In the genomic region with DNA sequence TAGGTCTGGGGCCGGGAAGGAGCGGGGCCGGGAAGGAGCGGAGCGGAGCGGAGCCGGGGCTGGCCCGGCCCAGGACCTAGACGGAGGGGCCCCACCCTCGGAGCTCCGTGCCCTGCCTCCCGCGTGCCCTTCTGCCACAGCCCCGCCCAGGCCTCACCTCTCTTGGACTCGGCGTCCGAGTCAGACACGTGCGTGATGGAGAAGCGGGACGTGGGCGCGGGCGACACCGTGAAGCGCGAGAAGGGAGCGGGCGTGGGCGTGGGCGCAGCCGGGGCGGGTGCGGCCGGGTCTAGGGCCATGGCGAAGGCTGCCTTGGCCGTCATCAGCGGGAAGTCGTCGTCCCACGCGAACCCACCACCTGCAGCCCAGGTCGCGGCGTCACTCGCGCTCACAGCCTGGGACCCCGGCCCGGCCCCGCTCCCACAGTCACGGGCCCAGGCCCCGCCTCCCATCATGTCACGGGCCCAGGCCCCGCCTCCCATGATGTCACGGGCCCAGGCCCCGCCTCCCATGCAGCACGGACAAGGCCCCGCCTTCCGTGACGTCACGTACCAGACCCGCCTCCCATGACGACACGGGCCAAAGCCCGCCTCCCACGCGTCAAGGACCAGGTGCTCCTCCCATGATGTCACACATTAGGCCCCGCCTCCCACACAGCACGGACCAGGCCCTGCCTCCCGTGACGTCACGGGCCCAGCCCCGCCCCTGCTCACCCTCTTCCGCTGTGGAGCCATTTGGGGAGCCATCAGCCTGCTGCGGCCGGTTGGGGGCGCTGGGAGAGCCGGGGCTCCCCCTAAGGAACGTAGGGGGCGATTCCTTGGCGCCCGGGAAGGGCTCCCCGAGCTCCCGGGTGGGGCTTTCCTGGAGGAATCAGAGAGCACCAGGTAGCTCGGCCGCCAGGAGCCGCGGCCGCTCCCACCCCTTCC, we compare ENCODE assay signal across 9 cellular contexts. TPM values are rescaled to one million over a fixed set of nuclear protein-coding genes. Genes with fewer than 3 reads are reported as not detected.
DNase-seq lines count a peak whose midpoint lies in the region; ATAC-seq, FAIRE-seq and TF ChIP-seq lines count a peak whose summit lies in the region.
"Had no signal": no experiment of that assay in that cellular context is flagged by ENCODE, and none has a peak within 500 bp of the region (broad histone marks: within the 10 kb centered on the region; RNA-seq: fewer than 3 reads in every experiment).

No MANE protein-coding gene starts in this region.

- intact Hi-C loops in mammary epithelial cell (cut with micrococcal nuclease): no loop called here
- intact Hi-C loops in spleen (cut with DNase I; ENCODE audit: low total_unique reads): no loop called here

- no peaks in the 10 kb centered on the region for H4K20me1 ChIP-seq in mammary epithelial cell (ENCODE audit: insufficient read depth, low read length)

- H3K9me3 ChIP-seq in mammary epithelial cell (replicated peaks; ENCODE audit: insufficient read depth, low read length): no peaks in the 10 kb centered on the region
- no peaks in the 10 kb centered on the region for H3K9me3 ChIP-seq in iPS-20b (ENCODE audit: insufficient read depth, low read depth, low read length)
- no peaks in the 10 kb centered on the region for H3K9me3 ChIP-seq in spleen

- TF ChIP-seq POLR2A in GM12891 (IDR thresholded peaks at IDR 0.05; ENCODE audit: low read depth, low read length) (no peak), spleen (IDR thresholded peaks at IDR 0.05) (no peak)

- H3K4me3 ChIP-seq in mammary epithelial cell (replicated peaks in 1 of 3; ENCODE audit: insufficient read depth in 1 of 3, low read depth in 2 of 3, low read length in 3 of 3): peak overlapping the region; percentile 41 to 72 (median 69)
- peak overlapping the region; percentile 51; the same call in 1 of the 2 replicates for H3K4me3 ChIP-seq in iPS-20b (ENCODE audit: low read length)
- H3K4me3 ChIP-seq in spleen: peak overlapping the region; percentile 15 to 60 (median 22)

- peak; percentile 90 for DNase-seq in GM12891 (ENCODE audit: insufficient read length, low spot score)
- peak; percentile 36 for DNase-seq in NCI-H128 (lab: John Stamatoyannopoulos, UW; ENCODE audit: unreplicated experiment)
- DNase-seq in activated CD4-positive, CD25-positive, alpha-beta regulatory T cell (lab: John Stamatoyannopoulos, UW): peak; percentile 51 to 65 (median 58)
- peak; percentile 66 for DNase-seq in mammary epithelial cell
- peak; percentile 88 for DNase-seq in spleen

- peak overlapping the region; percentile 23 for H3K27ac ChIP-seq in mammary epithelial cell (ENCODE audit: insufficient read depth, low read depth, low read length)
- no peak overlapping the region for H3K27ac ChIP-seq in iPS-20b (ENCODE audit: low read length)
- peak overlapping the region in 2 of 8 donors; percentile 73 to 74 for H3K27ac ChIP-seq in spleen

- in situ Hi-C loops in mammary epithelial cell (cut with MboI; ENCODE audit: low sequenced_read_pairs in 2 of 2): no loop called here

- H3K4me2 ChIP-seq in mammary epithelial cell (ENCODE audit: insufficient read depth, low read depth, low read length): peak overlapping the region; percentile 99

- no peaks in the 10 kb centered on the region for H3K79me2 ChIP-seq in mammary epithelial cell (ENCODE audit: insufficient read depth, low read length)

- 17% methylated on average over 24 of the region's 89 CpGs for WGBS in mammary epithelial cell (ENCODE audit: low coverage, missing lambda C conversion rate)
- WGBS in spleen, 5 donors: 26 to 47% (median 38%) methylated on average over 43 to 89 of the region's 89 CpGs

- dilution Hi-C loops in mammary epithelial cell (cut with HindIII; ENCODE audit: low sequenced_read_pairs): no loop called here

- ATAC-seq in GM18909 (IDR thresholded peaks at IDR 0.05; ENCODE audit: poor library complexity, unreplicated experiment) (no peak), GM21737 (IDR thresholded peaks at IDR 0.05; ENCODE audit: unreplicated experiment) (no peak)

- FAIRE-seq in GM12891 (lab: Jason Lieb, UNC): peak; percentile 87

- H3K27me3 ChIP-seq in mammary epithelial cell (ENCODE audit: insufficient read depth, low read length) (no peaks in the 10 kb centered on the region), iPS-20b (ENCODE audit: insufficient read depth, low read length) (no peaks in the 10 kb centered on the region), spleen (replicated peaks in 1 of 7) (peaks cover 0 to 4% (median 0%) of the 10 kb centered on the region in 7 donors)

- CTCF ChIA-PET in mammary epithelial cell (lab: Charles Lee; ENCODE audit: low non-redundant PET): no interaction called here

- H3K4me1 ChIP-seq in mammary epithelial cell (ENCODE audit: insufficient read depth, low read length) (peaks cover 16% of the 10 kb centered on the region), iPS-20b (ENCODE audit: insufficient read depth, low read length) (no peaks in the 10 kb centered on the region), spleen (peaks cover 0 to 36% (median 25%) of the 10 kb centered on the region in 6 donors)

- H2AFZ ChIP-seq in mammary epithelial cell (ENCODE audit: low read depth, low read length): peak overlapping the region; percentile 94

- no TSS peak for BruUV-seq in mammary epithelial cell (replicated peaks; lab: Mats Ljungman, UMichigan)

- H3K36me3 ChIP-seq in mammary epithelial cell (ENCODE audit: insufficient read depth, low read length): no peaks in the 10 kb centered on the region
- no peaks in the 10 kb centered on the region for H3K36me3 ChIP-seq in iPS-20b (ENCODE audit: insufficient read depth, low read depth, low read length)
- peaks cover 0 to 92% (median 8%) of the 10 kb centered on the region in 6 donors for H3K36me3 ChIP-seq in spleen

- TF ChIP-seq CTCF in mammary epithelial cell (conservative IDR thresholded peaks at IDR 0.05 in 1 of 2, IDR thresholded peaks at IDR 0.05 in 1 of 2; ENCODE audit: extremely low read depth in 1 of 2, insufficient read depth in 1 of 2, low read depth in 1 of 2, low read length in 2 of 2) (no peak), spleen (IDR thresholded peaks at IDR 0.05 in 8 of 11, conservative IDR thresholded peaks at IDR 0.05 in 3 of 11) (peak in 1 of 11 experiments; percentile 12)

- H3K9ac ChIP-seq in mammary epithelial cell (ENCODE audit: insufficient read depth, low read length) (peak overlapping the region; percentile 42), iPS-20b (ENCODE audit: low read depth, low read length) (no peak overlapping the region)

TF ChIP-seq in GM12891, 5 proteins besides CTCF, POLR2A, EP300 and RAD21:
- TF ChIP-seq POU2F2 (IDR thresholded peaks at IDR 0.05; ENCODE audit: low read depth, low read length): no peak
- TF ChIP-seq TAF1 (IDR thresholded peaks at IDR 0.05; ENCODE audit: low read depth, low read length): no peak

RNA-seq across cellular contexts. Expression of gene PVALEF, which starts 45.8 kb away (rescaled TPM):
- not detected for polyA plus RNA-seq in GM12891 (2012; ENCODE audit: low read depth, missing spikeins)
- total RNA-seq in mammary epithelial cell (not detected), spleen (not detected)
- polyA plus RNA-seq in mammary epithelial cell (not detected), spleen (not detected)
- not detected for polyA minus RNA-seq in mammary epithelial cell
- total RNA-seq: subcutaneous adipose tissue had no signal

RNA-seq across cellular contexts. Expression of gene AATK, which starts 46.5 kb away (rescaled TPM):
- polyA plus RNA-seq in GM12891 (2012; ENCODE audit: low read depth, missing spikeins): 0.13 TPM
- total RNA-seq in mammary epithelial cell (1 to 10 TPM in 1 of 2 donors, under 1 TPM in 1; 0.73 to 2.0 TPM), spleen (10 to 100 TPM; 10.9 to 69.5 (median 23.2) TPM)
- polyA plus RNA-seq in mammary epithelial cell (0.29 TPM), spleen (10 to 100 TPM in 1 of 3 donors, 1 to 10 TPM in 2; 2.5 to 17.4 (median 7.1) TPM)
- polyA minus RNA-seq in mammary epithelial cell: not detected

Comparison
In these comparisons a context has a peak if more than half of its experiments do, and no peak if none do; other contexts are left out.
1. DNase-seq: peak in every context shown above with its lines; median percentile 90 in GM12891; 88 in spleen; 66 in mammary epithelial cell; 58 in activated CD4-positive, CD25-positive, alpha-beta regulatory T cell; 36 in NCI-H128.